In the genomic region with DNA sequence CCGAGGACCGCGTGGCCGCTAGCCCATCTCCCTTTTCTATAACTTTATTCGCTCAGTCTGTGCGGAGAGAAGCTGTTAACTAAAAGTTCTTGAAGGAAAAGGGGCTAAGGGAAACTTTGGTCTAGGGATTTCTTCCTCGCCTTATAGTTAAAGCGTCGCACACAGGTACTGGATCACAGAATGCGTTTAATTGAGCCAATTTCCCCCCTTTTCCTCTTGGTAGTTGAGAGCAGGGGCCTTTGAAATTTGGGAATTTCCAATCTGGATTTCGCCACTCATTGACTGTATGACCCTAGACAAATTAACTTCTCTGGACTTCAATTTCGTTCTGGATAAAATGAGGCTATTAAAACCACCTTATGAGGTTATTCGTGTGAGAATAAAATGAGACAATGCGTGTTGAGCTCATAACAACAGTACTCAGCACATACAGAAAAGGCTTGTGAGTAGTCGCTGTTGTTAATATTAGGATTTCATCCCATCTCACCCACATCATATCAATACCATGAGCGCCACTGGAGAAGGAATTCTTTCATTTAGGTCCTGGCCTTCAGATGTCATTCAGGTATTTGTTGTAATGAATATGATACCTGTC, we compare ENCODE assay signal across 8 cellular contexts. TPM values are rescaled to one million over a fixed set of nuclear protein-coding genes. Genes with fewer than 3 reads are reported as not detected.
DNase-seq lines count a peak whose midpoint lies in the region; ATAC-seq and TF ChIP-seq lines count a peak whose summit lies in the region.

No MANE protein-coding gene starts in this region.

- peaks cover 13% of the 10 kb centered on the region for H3K79me2 ChIP-seq in trophoblast cell (ENCODE audit: control insufficient read depth, insufficient read depth, low read length, poor library complexity)

- TF ChIP-seq CTCF in GM06990 (IDR thresholded peaks at IDR 0.05; ENCODE audit: insufficient read depth, low read length, poor library complexity, severe bottlenecking) (no peak), Peyer's patch (IDR thresholded peaks at IDR 0.05) (no peak)

- no peak for TF ChIP-seq POLR2A in Peyer's patch (IDR thresholded peaks at IDR 0.05)

- H3K4me1 ChIP-seq in Peyer's patch (peaks cover 0 to 11% (median 4%) of the 10 kb centered on the region in 4 donors), esophagus (ENCODE audit: control insufficient read depth in 2 of 2, insufficient read depth in 2 of 2, low read length in 1 of 2) (peaks cover 0 to 3% of the 10 kb centered on the region in 2 donors), trophoblast cell (ENCODE audit: control insufficient read depth in 1 of 2, insufficient read depth in 2 of 2, low read length in 2 of 2) (peaks cover 2 to 4% of the 10 kb centered on the region in 2 experiments)

- peak overlapping the region; percentile 75 for H3K14ac ChIP-seq in trophoblast cell (ENCODE audit: low read length)

- H3K79me1 ChIP-seq in trophoblast cell (ENCODE audit: low read length) = peaks cover 8% of the 10 kb centered on the region

- H3K27ac ChIP-seq in Peyer's patch (peak overlapping the region; percentile 68 to 83 (median 80)), esophagus (ENCODE audit: low read depth in 2 of 2, low read length in 1 of 2) (peak overlapping the region; percentile 86 to 89), trophoblast cell (ENCODE audit: low read depth, low read length) (peak overlapping the region; percentile 28)

- H3K4ac ChIP-seq in trophoblast cell (ENCODE audit: low read depth, low read length) = peak overlapping the region; percentile 74

- H3K23ac ChIP-seq in trophoblast cell (ENCODE audit: low read length) = no peak overlapping the region

- peak overlapping the region; percentile 77 for H4K91ac ChIP-seq in trophoblast cell (ENCODE audit: low read depth, low read length)

- H2BK12ac ChIP-seq in trophoblast cell (ENCODE audit: low read length) = no peak overlapping the region

- H3K27me3 ChIP-seq in GM06990 (replicated peaks; ENCODE audit: control insufficient read depth, insufficient read depth, low read length) (no peaks in the 10 kb centered on the region), Peyer's patch (no peaks in the 10 kb centered on the region), esophagus (ENCODE audit: control insufficient read depth in 1 of 2, insufficient read depth in 2 of 2, low read length in 2 of 2) (no peaks in the 10 kb centered on the region), trophoblast cell (ENCODE audit: insufficient read depth, low read length) (no peaks in the 10 kb centered on the region)

- no peak overlapping the region for H2AK5ac ChIP-seq in trophoblast cell (ENCODE audit: low read length)

- no peak for DNase-seq in GM06990 (ENCODE audit: extremely low read depth, insufficient read length)
- DNase-seq in Peyer's patch = no peak
- no peak for DNase-seq in trophoblast cell
- DNase-seq in islet precursor cell = no peak
- no peak for DNase-seq in middle frontal gyrus (ENCODE audit: extremely low spot score, low spot score)
- DNase-seq in stimulated activated CD4-positive, alpha-beta T cell treated with anti-CD3 and anti-CD28 coated beads, Interleukin-1b, Interleukin-23, amount 100 ng/mL, for 48 hours = no peak

- no peak overlapping the region for H2BK5ac ChIP-seq in trophoblast cell (ENCODE audit: low read depth, low read length, poor library complexity)

- peak overlapping the region; percentile 35 for H3K18ac ChIP-seq in trophoblast cell (ENCODE audit: low read length)

- peak overlapping the region; percentile 90 for H4K8ac ChIP-seq in trophoblast cell (ENCODE audit: low read depth, low read length)

- WGBS in esophagus, 2 donors = 58 to 62% methylated on average over 16 of the region's 16 CpGs
- WGBS in trophoblast cell (ENCODE audit: extremely low coverage, insufficient coverage, insufficient read length) = no CpG with 5 or more reads among the region's 16 CpGs

- peak overlapping the region; percentile 76 for H4K12ac ChIP-seq in trophoblast cell (ENCODE audit: low read depth, low read length)

- H3K9ac ChIP-seq in trophoblast cell (ENCODE audit: low read length) = peak overlapping the region; percentile 76

- ATAC-seq in GM18861 (IDR thresholded peaks at IDR 0.05; ENCODE audit: unreplicated experiment) = no peak

- H3K36me3 ChIP-seq in GM06990 (ENCODE audit: control insufficient read depth, insufficient read depth, low read length) = no peaks in the 10 kb centered on the region
- H3K36me3 ChIP-seq in Peyer's patch = no peaks in the 10 kb centered on the region
- H3K36me3 ChIP-seq in esophagus (ENCODE audit: control insufficient read depth in 2 of 2, insufficient read depth in 2 of 2, low read length in 1 of 2) = no peaks in the 10 kb centered on the region
- no peaks in the 10 kb centered on the region for H3K36me3 ChIP-seq in trophoblast cell (ENCODE audit: control insufficient read depth in 1 of 2, insufficient read depth in 2 of 2, low read length in 2 of 2)

- H3K4me2 ChIP-seq in trophoblast cell (ENCODE audit: low read length) = peak overlapping the region; percentile 76

- peak overlapping the region; percentile 48 for H2BK120ac ChIP-seq in trophoblast cell (ENCODE audit: insufficient read depth, low read length, poor library complexity)

- H3K4me3 ChIP-seq in GM06990 (replicated peaks; ENCODE audit: low read depth, low read length) = peak overlapping the region; percentile 70
- H3K4me3 ChIP-seq in Peyer's patch = peak overlapping the region; percentile 58 to 92 (median 76)
- H3K4me3 ChIP-seq in esophagus (ENCODE audit: low read depth in 1 of 2, low read length in 2 of 2) = peak overlapping the region; percentile 75 to 83
- peak overlapping the region; percentile 68 for H3K4me3 ChIP-seq in trophoblast cell (ENCODE audit: low read depth, low read length)

- peak overlapping the region; percentile 80 for H2AFZ ChIP-seq in trophoblast cell (ENCODE audit: insufficient read depth, low read length, poor library complexity)

- H3K9me3 ChIP-seq in Peyer's patch (no peaks in the 10 kb centered on the region), esophagus (ENCODE audit: control insufficient read depth in 2 of 2, insufficient read depth in 1 of 2, low read depth in 1 of 2, low read length in 1 of 2) (no peaks in the 10 kb centered on the region), trophoblast cell (ENCODE audit: insufficient read depth, low read depth, low read length) (no peaks in the 10 kb centered on the region)

RNA-seq across cellular contexts. Expression of a gene that starts 0.8 kb away (rescaled TPM):
- total RNA-seq in Peyer's patch = 10 to 100 TPM; 34.0 to 52.8 (median 35.5) TPM
- polyA plus RNA-seq in esophagus = 10 to 100 TPM; 40.2 to 77.1 TPM
- polyA plus RNA-seq in trophoblast cell (2013) = 80.2 and 85.1 TPM in 2 replicates

Comparison
In these comparisons a context has a peak if more than half of its experiments do, and no peak if none do; other contexts are left out.
1. H3K27ac ChIP-seq: peak in every context shown above with its lines; median percentile 88 in esophagus; 80 in Peyer's patch; 28 in trophoblast cell.